Comparison of ENCODE assay signal across 24 cellular contexts in genomic region chr4:90943311-90943710, GRCh38.
"Had no signal": no experiment of that assay in that cellular context is flagged by ENCODE, and none has a peak within 500 bp of the region (broad histone marks: within the 10 kb centered on the region; RNA-seq: fewer than 3 reads in every experiment).

No MANE protein-coding gene starts in this region.

- H3K27ac ChIP-seq: body of pancreas, heart left ventricle, lower lobe of right lung, skin epidermis, uterus had no signal

- H3K9me3 ChIP-seq: body of pancreas, heart left ventricle, lower lobe of right lung, uterus had no signal

- H3K36me3 ChIP-seq: heart left ventricle, lower lobe of right lung, uterus had no signal

- ATAC-seq: body of pancreas; effector memory CD8-positive, alpha-beta T cell; esophagus mucosa; heart left ventricle; lower lobe of right lung; sciatic nerve; stimulated activated memory B cell treated with anti-CD40 and anti-IgM and Interleukin-4, amounts not matched to agents 10 μg/mL and 1 μg/mL and 100 μg/mL, for 72 hours; stimulated activated naive CD8-positive, alpha-beta T cell treated with anti-CD3 and anti-CD28 coated beads, Interleukin-15, amount 100 ng/mL, for 72 hours had no signal

- DNase-seq: activated CD4-positive, alpha-beta T cell treated with anti-CD3 and anti-CD28 coated beads for 48 hours; activated CD4-positive, alpha-beta T cell treated with anti-CD3 and anti-CD28 coated beads, Interleukin-2, amount 50 U/mL, for 48 hours; activated CD8-positive, alpha-beta memory T cell treated with anti-CD3 and anti-CD28 coated beads for 24 hours; activated effector memory CD4-positive, alpha-beta T cell treated with Interleukin-2 at 50 U/mL for 16 hours; activated naive CD4-positive, alpha-beta T cell treated with Interleukin-2 at 50 U/mL for 16 hours; aorta; body of pancreas; cortex of kidney; effector memory CD8-positive, alpha-beta T cell; foreskin fibroblast; heart left ventricle; hypothalamus; immature natural killer cell; lower lobe of right lung; stimulated activated CD4-positive, alpha-beta T cell treated with anti-CD3 and anti-CD28 coated beads, Interleukin-12 subunit alpha, Interleukin-12 subunit beta, amount 100 ng/mL, for 4 hours; stimulated activated CD4-positive, alpha-beta T cell treated with anti-CD3 and anti-CD28 coated beads, Interleukin-4, amount 100 ng/mL, for 4 hours; stimulated activated CD8-positive, alpha-beta memory T cell treated with anti-CD3 and anti-CD28 coated beads, Interleukin-4, amount 100 ng/mL, for 48 hours; stimulated activated naive CD8-positive, alpha-beta T cell treated with anti-CD3 and anti-CD28 coated beads, Interleukin-15, amount 100 ng/mL, for 72 hours; substantia nigra; uterus had no signal

- H3K4me1 ChIP-seq: body of pancreas, heart left ventricle, lower lobe of right lung, uterus had no signal

- H3K27me3 ChIP-seq: body of pancreas, heart left ventricle, uterus had no signal

- H3K4me3 ChIP-seq: body of pancreas, heart left ventricle, lower lobe of right lung, skin epidermis, uterus had no signal
